In genomic region chr9:91898451-91899433, GRCh38 we compare ENCODE assay signal across 12 cellular contexts. TPM values are rescaled to one million over a fixed set of nuclear protein-coding genes. Genes with fewer than 3 reads are reported as not detected.
DNase-seq lines count a peak whose midpoint lies in the region; ATAC-seq and TF ChIP-seq lines count a peak whose summit lies in the region.
"Had no signal": no experiment of that assay in that cellular context is flagged by ENCODE, and none has a peak within 500 bp of the region (broad histone marks: within the 10 kb centered on the region; RNA-seq: fewer than 3 reads in every experiment).

No MANE protein-coding gene starts in this region.

- H3K4me1 Mint-ChIP-seq in MCF 10A (ENCODE audit: insufficient read depth, unreplicated experiment): no peaks in the 10 kb centered on the region
- H3K4me1 Mint-ChIP-seq in type B pancreatic cell (ENCODE audit: unreplicated experiment): peaks cover 78% of the 10 kb centered on the region
- H3K4me1 Mint-ChIP-seq in CD4-positive, alpha-beta T cell (ENCODE audit: low read depth): no peaks in the 10 kb centered on the region

- ATAC-seq in SK-N-SH treated with all-trans-retinoic acid at 6 μM for 48 hours (peak; percentile 6; the same call in 1 of the 3 replicates), GM21528 (IDR thresholded peaks at IDR 0.05; ENCODE audit: low FRiP score, unreplicated experiment) (no peak), GM21737 (IDR thresholded peaks at IDR 0.05; ENCODE audit: unreplicated experiment) (no peak)
- ATAC-seq in CD4-positive, alpha-beta T cell (ENCODE audit: poor library complexity): no peak

- no peaks in the 10 kb centered on the region for H3K36me3 Mint-ChIP-seq in MCF 10A (ENCODE audit: insufficient read depth, unreplicated experiment)
- H3K36me3 Mint-ChIP-seq in type B pancreatic cell: peaks cover 4% of the 10 kb centered on the region
- H3K36me3 Mint-ChIP-seq in CD4-positive, alpha-beta T cell (ENCODE audit: low read depth): no peaks in the 10 kb centered on the region

- DNase-seq in MCF 10A (ENCODE audit: unreplicated experiment): peak; percentile 3
- no peak for DNase-seq in mammary epithelial cell
- peak; percentile 54 for DNase-seq in iPS-NIHi11 (ENCODE audit: low spot score)
- no peak for DNase-seq in type B pancreatic cell (ENCODE audit: extremely low spot score, unreplicated experiment)
- no peak for DNase-seq in CD4-positive, alpha-beta T cell
- DNase-seq: C1 segment of cervical spinal cord, kidney glomerular epithelial cell had no signal

- in situ Hi-C loops in mammary epithelial cell (cut with MboI; ENCODE audit: low sequenced_read_pairs in 2 of 2): loop anchor here in 1 of 2 donors (25.0 kb wide), 1 partner anchor 136 kb away; no protein-coding TSS in a partner anchor

- H3K4me3 Mint-ChIP-seq in MCF 10A (ENCODE audit: unreplicated experiment): no peak overlapping the region
- peak overlapping the region; percentile 37 for H3K4me3 Mint-ChIP-seq in type B pancreatic cell
- no peak overlapping the region for H3K4me3 Mint-ChIP-seq in CD4-positive, alpha-beta T cell
- H3K4me3 Mint-ChIP-seq: T-helper 1 cell treated with Interleukin-12 subunit alpha and Interleukin-12 subunit beta and Interleukin-4 antibody, amounts not matched to agents 30 μg/mL and 1 μg/mL, for 36 hours had no signal

- no peaks in the 10 kb centered on the region for H3K4me1 ChIP-seq in mammary epithelial cell (ENCODE audit: insufficient read depth, low read length)

- H3K4me3 ChIP-seq in mammary epithelial cell (replicated peaks in 1 of 3; ENCODE audit: insufficient read depth in 1 of 3, low read depth in 2 of 3, low read length in 3 of 3): no peak overlapping the region
- H3K4me3 ChIP-seq: ascending aorta had no signal

- BruUV-seq in MCF 10A (replicated peaks; lab: Mats Ljungman, UMichigan) (no TSS peak), mammary epithelial cell (replicated peaks; lab: Mats Ljungman, UMichigan) (no TSS peak)

- no peak overlapping the region for H2AFZ ChIP-seq in mammary epithelial cell (ENCODE audit: low read depth, low read length)

- dilution Hi-C loops in mammary epithelial cell (cut with HindIII; ENCODE audit: low sequenced_read_pairs): no loop called here

- H3K4me2 ChIP-seq in mammary epithelial cell (ENCODE audit: insufficient read depth, low read depth, low read length): no peak overlapping the region

- H3K9me3 Mint-ChIP-seq in MCF 10A (ENCODE audit: unreplicated experiment): no peaks in the 10 kb centered on the region
- no peaks in the 10 kb centered on the region for H3K9me3 Mint-ChIP-seq in type B pancreatic cell
- H3K9me3 Mint-ChIP-seq in CD4-positive, alpha-beta T cell: no peaks in the 10 kb centered on the region
- H3K9me3 Mint-ChIP-seq: T-helper 1 cell treated with Interleukin-12 subunit alpha and Interleukin-12 subunit beta and Interleukin-4 antibody, amounts not matched to agents 30 μg/mL and 1 μg/mL, for 36 hours had no signal

- H3K27ac ChIP-seq in mammary epithelial cell (ENCODE audit: insufficient read depth, low read depth, low read length): no peak overlapping the region
- no peak overlapping the region for H3K27ac ChIP-seq in CD4-positive, alpha-beta T cell (ENCODE audit: low read depth, low read length)
- H3K27ac ChIP-seq: ascending aorta had no signal

- H3K9me3 ChIP-seq in mammary epithelial cell (replicated peaks; ENCODE audit: insufficient read depth, low read length): no peaks in the 10 kb centered on the region
- no peaks in the 10 kb centered on the region for H3K9me3 ChIP-seq in CD4-positive, alpha-beta T cell (ENCODE audit: control insufficient read depth, low read length)
- H3K9me3 ChIP-seq: ascending aorta had no signal

- H3K27me3 ChIP-seq in mammary epithelial cell (ENCODE audit: insufficient read depth, low read length): no peaks in the 10 kb centered on the region
- peaks cover 5% of the 10 kb centered on the region for H3K27me3 ChIP-seq in CD4-positive, alpha-beta T cell (ENCODE audit: control insufficient read depth, insufficient read depth, low read length)
- H3K27me3 ChIP-seq: ascending aorta had no signal

- CTCF ChIA-PET in MCF 10A (lab: Yijun Ruan, JAX): interaction anchor here (0.8 to 1.2 kb wide), 2 partner anchors 8 to 140 kb away, joined by 3 read pairs; no protein-coding TSS in a partner anchor
- CTCF ChIA-PET in mammary epithelial cell (lab: Charles Lee; ENCODE audit: low non-redundant PET): no interaction called here
- CTCF ChIA-PET in CD4-positive, alpha-beta T cell (lab: Charles Lee): no interaction called here

- peaks cover 10% of the 10 kb centered on the region for H3K27me3 Mint-ChIP-seq in MCF 10A (ENCODE audit: insufficient read depth, unreplicated experiment)
- peaks cover 11% of the 10 kb centered on the region for H3K27me3 Mint-ChIP-seq in type B pancreatic cell
- H3K27me3 Mint-ChIP-seq in CD4-positive, alpha-beta T cell: peaks cover 38% of the 10 kb centered on the region

- intact Hi-C loops in MCF 10A (cut with micrococcal nuclease) (no loop called here), mammary epithelial cell (cut with micrococcal nuclease) (no loop called here)
- intact Hi-C loops in CD4-positive, alpha-beta T cell (cut with DNase I, micrococcal nuclease): no loop called here

- no peak for TF ChIP-seq CTCF in MCF 10A (IDR thresholded peaks at IDR 0.05; ENCODE audit: unreplicated experiment)
- TF ChIP-seq CTCF in mammary epithelial cell (conservative IDR thresholded peaks at IDR 0.05 in 1 of 2, IDR thresholded peaks at IDR 0.05 in 1 of 2; ENCODE audit: extremely low read depth in 1 of 2, insufficient read depth in 1 of 2, low read depth in 1 of 2, low read length in 2 of 2): no peak
- peak; percentile 17 for TF ChIP-seq CTCF in type B pancreatic cell (conservative IDR thresholded peaks at IDR 0.05)
- TF ChIP-seq CTCF in CD4-positive, alpha-beta T cell (IDR thresholded peaks at IDR 0.05): no peak

- H4K20me1 ChIP-seq in mammary epithelial cell (ENCODE audit: insufficient read depth, low read length): no peaks in the 10 kb centered on the region

- H3K27ac Mint-ChIP-seq in MCF 10A (ENCODE audit: low read depth, unreplicated experiment) (no peak overlapping the region), type B pancreatic cell (peak overlapping the region; percentile 28)
- H3K27ac Mint-ChIP-seq in CD4-positive, alpha-beta T cell: no peak overlapping the region
- H3K27ac Mint-ChIP-seq: T-helper 1 cell treated with Interleukin-12 subunit alpha and Interleukin-12 subunit beta and Interleukin-4 antibody, amounts not matched to agents 30 μg/mL and 1 μg/mL, for 36 hours had no signal

- no peak overlapping the region for H3K9ac ChIP-seq in mammary epithelial cell (ENCODE audit: insufficient read depth, low read length)

- no peaks in the 10 kb centered on the region for H3K79me2 ChIP-seq in mammary epithelial cell (ENCODE audit: insufficient read depth, low read length)

- H3K36me3 ChIP-seq in mammary epithelial cell (ENCODE audit: insufficient read depth, low read length): no peaks in the 10 kb centered on the region
- H3K36me3 ChIP-seq: ascending aorta had no signal

- POLR2A ChIA-PET in MCF 10A (lab: Yijun Ruan, JAX): no interaction called here
- POLR2A ChIA-PET in CD4-positive, alpha-beta T cell (lab: Charles Lee): no interaction called here

- 77% methylated on average over 10 of the region's 18 CpGs for WGBS in mammary epithelial cell (ENCODE audit: low coverage, missing lambda C conversion rate)

TF ChIP-seq in SK-N-SH treated with all-trans-retinoic acid at 6 μM for 48 hours, 23 proteins besides CTCF, POLR2A, EP300 and RAD21 (continues in another document):
- TF ChIP-seq ISL1 (CRISPR knock-in tag; IDR thresholded peaks at IDR 0.05) (peak; percentile 72), ESRRG (CRISPR knock-in tag; IDR thresholded peaks at IDR 0.05) (no peak), ZNF8 (CRISPR knock-in tag; IDR thresholded peaks at IDR 0.05) (no peak), POU6F1 (CRISPR knock-in tag; IDR thresholded peaks at IDR 0.05; ENCODE audit: borderline replicate concordance, low read depth) (no peak), RARB (CRISPR knock-in tag; IDR thresholded peaks at IDR 0.05) (no peak), SNAI2 (CRISPR knock-in tag; IDR thresholded peaks at IDR 0.05) (no peak), CSDC2 (CRISPR knock-in tag; IDR thresholded peaks at IDR 0.05) (no peak), ZFP30 (CRISPR knock-in tag; IDR thresholded peaks at IDR 0.05) (no peak), ZNF565 (CRISPR knock-in tag; conservative IDR thresholded peaks at IDR 0.05; ENCODE audit: low read depth) (no peak), TOX (CRISPR knock-in tag; IDR thresholded peaks at IDR 0.05; ENCODE audit: borderline replicate concordance) (no peak), GLIS3 (CRISPR knock-in tag; IDR thresholded peaks at IDR 0.05) (no peak), PPARA (CRISPR knock-in tag; IDR thresholded peaks at IDR 0.05; ENCODE audit: borderline replicate concordance) (no peak), CSRNP3 (CRISPR knock-in tag; IDR thresholded peaks at IDR 0.05) (no peak)

RNA-seq across cellular contexts. Expression of gene ROR2, which starts 51.3 kb away (rescaled TPM):
- total RNA-seq in MCF 10A (2022): 0.10 and 0.84 TPM in 2 replicates
- 1 to 10 TPM in 1 of 2 donors, under 1 TPM in 1; 0.66 to 8.7 TPM for total RNA-seq in mammary epithelial cell
- polyA plus RNA-seq in mammary epithelial cell: 0.03 TPM
- not detected for polyA minus RNA-seq in mammary epithelial cell
- 7.4 and 48.9 TPM in 2 replicates for total RNA-seq in type B pancreatic cell (ENCODE audit: low replicate concordance)
- total RNA-seq in CD4-positive, alpha-beta T cell: not detected

Comparison
In these comparisons a context has a peak if more than half of its experiments do, and no peak if none do; other contexts are left out.
1. DNase-seq: peak in MCF 10A (single experiment) and iPS-NIHi11 (single experiment); none in mammary epithelial cell (single experiment), type B pancreatic cell (single experiment) and CD4-positive, alpha-beta T cell (0 of 10).